Comparison of ENCODE assay signal across 18 cellular contexts in genomic region chr1:25011966-25012625, GRCh38.
DNase-seq lines count a peak whose midpoint lies in the region; ATAC-seq and TF ChIP-seq lines count a peak whose summit lies in the region.
"Had no signal": no experiment of that assay in that cellular context is flagged by ENCODE, and none has a peak within 500 bp of the region (broad histone marks: within the 10 kb centered on the region; RNA-seq: fewer than 3 reads in every experiment).

No MANE protein-coding gene starts in this region.

- H3K4me3 Mint-ChIP-seq in activated T-helper 2 cell treated with anti-CD3 and anti-CD28 coated beads, Interferon-gamma antibody, Interleukin-2, Interleukin-4, amounts not matched to agents 10 μg/mL and 5 μg/mL and 100 μg/mL, durations not matched to agents 14 hours and 24 hours and 36 hours (ENCODE audit: low read depth) = no peak overlapping the region
- no peak overlapping the region for H3K4me3 Mint-ChIP-seq in neural progenitor cell
- no peak overlapping the region for H3K4me3 Mint-ChIP-seq in activated T-helper 17 cell treated with anti-CD3 and anti-CD28 coated beads, Interleukin-2, amount 50 U/mL, for 72 hours
- H3K4me3 Mint-ChIP-seq: natural killer cell treated with Interleukin-12 subunit alpha and Interleukin-12 subunit beta and Interleukin-15 and Interleukin-18, amount 100 ng/mL, for 72 hours had no signal

- no peaks in the 10 kb centered on the region for H3K9me3 ChIP-seq in neural progenitor cell (ENCODE audit: low read depth)
- H3K9me3 ChIP-seq in esophagus squamous epithelium = no peaks in the 10 kb centered on the region
- H3K9me3 ChIP-seq: upper lobe of left lung had no signal

- intact Hi-C loops in activated T-helper 2 cell treated with anti-CD3 and anti-CD28 coated beads, Interferon-gamma antibody, Interleukin-2, Interleukin-4, amounts not matched to agents 10 μg/mL and 5 μg/mL and 100 μg/mL, durations not matched to agents 14 hours and 24 hours and 36 hours (cut with micrococcal nuclease) = no loop called here
- intact Hi-C loops in esophagus squamous epithelium (cut with DNase I) = no loop called here

- H4K20me1 ChIP-seq in neural progenitor cell (ENCODE audit: low read depth) = no peaks in the 10 kb centered on the region

- peak overlapping the region; percentile 85 for H2AFZ ChIP-seq in neural progenitor cell (replicated peaks)
- H2AFZ ChIP-seq: PC-9 had no signal

- H3K4me3 ChIP-seq in NB4 (ENCODE audit: low read depth, low read length) = no peak overlapping the region
- no peak overlapping the region for H3K4me3 ChIP-seq in neural progenitor cell
- no peak overlapping the region for H3K4me3 ChIP-seq in esophagus squamous epithelium
- H3K4me3 ChIP-seq: PC-9, upper lobe of left lung had no signal

- H3K27ac Mint-ChIP-seq in activated T-helper 2 cell treated with anti-CD3 and anti-CD28 coated beads, Interferon-gamma antibody, Interleukin-2, Interleukin-4, amounts not matched to agents 10 μg/mL and 5 μg/mL and 100 μg/mL, durations not matched to agents 14 hours and 24 hours and 36 hours = peak overlapping the region; percentile 69
- H3K27ac Mint-ChIP-seq in neural progenitor cell = no peak overlapping the region
- no peak overlapping the region for H3K27ac Mint-ChIP-seq in activated T-helper 17 cell treated with anti-CD3 and anti-CD28 coated beads, Interleukin-2, amount 50 U/mL, for 72 hours

- TF ChIP-seq POLR2A in NB4 (IDR thresholded peaks at IDR 0.05; ENCODE audit: extremely low read depth, insufficient read length) (no peak), esophagus squamous epithelium (IDR thresholded peaks at IDR 0.05) (no peak)

- no peaks in the 10 kb centered on the region for H3K79me2 ChIP-seq in neural progenitor cell (ENCODE audit: low read depth)

- H3K36me3 Mint-ChIP-seq in activated T-helper 2 cell treated with anti-CD3 and anti-CD28 coated beads, Interferon-gamma antibody, Interleukin-2, Interleukin-4, amounts not matched to agents 10 μg/mL and 5 μg/mL and 100 μg/mL, durations not matched to agents 14 hours and 24 hours and 36 hours (ENCODE audit: low read depth) = no peaks in the 10 kb centered on the region
- no peaks in the 10 kb centered on the region for H3K36me3 Mint-ChIP-seq in neural progenitor cell
- no peaks in the 10 kb centered on the region for H3K36me3 Mint-ChIP-seq in activated T-helper 17 cell treated with anti-CD3 and anti-CD28 coated beads, Interleukin-2, amount 50 U/mL, for 72 hours (ENCODE audit: low read depth)
- H3K36me3 Mint-ChIP-seq: natural killer cell treated with Interleukin-12 subunit alpha and Interleukin-12 subunit beta and Interleukin-15 and Interleukin-18, amount 100 ng/mL, for 72 hours had no signal

- H3K27ac ChIP-seq in neural progenitor cell = no peak overlapping the region
- no peak overlapping the region for H3K27ac ChIP-seq in esophagus squamous epithelium
- H3K27ac ChIP-seq: PC-9, upper lobe of left lung had no signal

- H3K9ac ChIP-seq in neural progenitor cell = no peak overlapping the region

- H3K4me1 ChIP-seq in neural progenitor cell (peaks cover 13% of the 10 kb centered on the region), esophagus squamous epithelium (peaks cover 4 to 8% (median 6%) of the 10 kb centered on the region in 3 donors)

- H3F3A ChIP-seq in neural progenitor cell (ENCODE audit: low read depth) = no peaks in the 10 kb centered on the region

- DNase-seq in NCI-H1436 (lab: John Stamatoyannopoulos, UW) = peak; percentile 20
- no peak for DNase-seq in NCI-H1436 treated with DMSO at 0.1 percent for 48 hours (lab: John Stamatoyannopoulos, UW)
- peak; percentile 61 for DNase-seq in NB4 (ENCODE audit: low read depth)
- no peak for DNase-seq in activated T-helper 2 cell treated with anti-CD3 and anti-CD28 coated beads, Interferon-gamma antibody, Interleukin-2, Interleukin-4, amounts not matched to agents 10 μg/mL and 5 μg/mL and 100 μg/mL, durations not matched to agents 14 hours and 24 hours and 36 hours (ENCODE audit: low spot score)
- DNase-seq in neural progenitor cell (ENCODE audit: low spot score) = no peak
- no peak for DNase-seq in esophagus squamous epithelium (lab: John Stamatoyannopoulos, UW)
- DNase-seq in mesenteric fat pad (ENCODE audit: low spot score) = no peak
- DNase-seq: activated CD4-positive, alpha-beta T cell treated with anti-CD3 and anti-CD28 coated beads for 4 hours; activated effector memory CD4-positive, alpha-beta T cell treated with anti-CD3 and anti-CD28 coated beads, Interleukin-2, amount 50 U/mL, for 16 hours; effector CD4-positive, alpha-beta T cell; MM.1S; NCI-H226; PC-9; stimulated activated CD8-positive, alpha-beta memory T cell treated with anti-CD3 and anti-CD28 coated beads, Interleukin-4, amount 100 ng/mL, for 48 hours; upper lobe of left lung had no signal

- ATAC-seq in activated T-helper 17 cell treated with anti-CD3 and anti-CD28 coated beads, Interleukin-2, amount 50 U/mL, for 72 hours (replicated peaks) = no peak
- ATAC-seq: natural killer cell treated with Interleukin-12 subunit alpha and Interleukin-12 subunit beta and Interleukin-15 and Interleukin-18, amount 100 ng/mL, for 72 hours; sciatic nerve had no signal

- H3K36me3 ChIP-seq in neural progenitor cell (no peaks in the 10 kb centered on the region), esophagus squamous epithelium (no peaks in the 10 kb centered on the region)
- H3K36me3 ChIP-seq: upper lobe of left lung had no signal

- 71% methylated on average over 7 to 10 of the region's 12 CpGs for WGBS in esophagus squamous epithelium, 2 donors

- TF ChIP-seq CTCF in NB4 (IDR thresholded peaks at IDR 0.05; ENCODE audit: low read depth, low read length) = no peak
- TF ChIP-seq CTCF in neural progenitor cell (IDR thresholded peaks at IDR 0.05) = no peak
- TF ChIP-seq CTCF in esophagus squamous epithelium (IDR thresholded peaks at IDR 0.05) = no peak

- peaks cover 43% of the 10 kb centered on the region for H3K4me1 Mint-ChIP-seq in activated T-helper 2 cell treated with anti-CD3 and anti-CD28 coated beads, Interferon-gamma antibody, Interleukin-2, Interleukin-4, amounts not matched to agents 10 μg/mL and 5 μg/mL and 100 μg/mL, durations not matched to agents 14 hours and 24 hours and 36 hours (ENCODE audit: low read depth)
- H3K4me1 Mint-ChIP-seq in neural progenitor cell = peaks cover 16% of the 10 kb centered on the region
- H3K4me1 Mint-ChIP-seq in activated T-helper 17 cell treated with anti-CD3 and anti-CD28 coated beads, Interleukin-2, amount 50 U/mL, for 72 hours = peaks cover under 1% of the 10 kb centered on the region

- H3K27me3 ChIP-seq in neural progenitor cell (no peaks in the 10 kb centered on the region), esophagus squamous epithelium (peaks cover 0 to 44% (median 0%) of the 10 kb centered on the region in 4 donors)
- H3K27me3 ChIP-seq: upper lobe of left lung had no signal

- H3K27me3 Mint-ChIP-seq in activated T-helper 2 cell treated with anti-CD3 and anti-CD28 coated beads, Interferon-gamma antibody, Interleukin-2, Interleukin-4, amounts not matched to agents 10 μg/mL and 5 μg/mL and 100 μg/mL, durations not matched to agents 14 hours and 24 hours and 36 hours (ENCODE audit: low read depth) = no peaks in the 10 kb centered on the region
- H3K27me3 Mint-ChIP-seq in neural progenitor cell (ENCODE audit: insufficient read depth, low read depth) = peaks cover 5% of the 10 kb centered on the region
- no peaks in the 10 kb centered on the region for H3K27me3 Mint-ChIP-seq in activated T-helper 17 cell treated with anti-CD3 and anti-CD28 coated beads, Interleukin-2, amount 50 U/mL, for 72 hours

- H3K4me2 ChIP-seq in neural progenitor cell = peak overlapping the region; percentile 10
- H3K4me2 ChIP-seq: PC-9 had no signal

- H3K9me3 Mint-ChIP-seq in activated T-helper 2 cell treated with anti-CD3 and anti-CD28 coated beads, Interferon-gamma antibody, Interleukin-2, Interleukin-4, amounts not matched to agents 10 μg/mL and 5 μg/mL and 100 μg/mL, durations not matched to agents 14 hours and 24 hours and 36 hours = peaks cover 14% of the 10 kb centered on the region
- no peaks in the 10 kb centered on the region for H3K9me3 Mint-ChIP-seq in neural progenitor cell
- no peaks in the 10 kb centered on the region for H3K9me3 Mint-ChIP-seq in activated T-helper 17 cell treated with anti-CD3 and anti-CD28 coated beads, Interleukin-2, amount 50 U/mL, for 72 hours
- H3K9me3 Mint-ChIP-seq: natural killer cell treated with Interleukin-12 subunit alpha and Interleukin-12 subunit beta and Interleukin-15 and Interleukin-18, amount 100 ng/mL, for 72 hours had no signal

Comparison
In these comparisons a context has a peak if more than half of its experiments do, and no peak if none do; other contexts are left out.
1. DNase-seq: peak in NCI-H1436 (single experiment) and NB4 (single experiment); none in NCI-H1436 treated with DMSO at 0.1 percent for 48 hours (single experiment), activated T-helper 2 cell treated with anti-CD3 and anti-CD28 coated beads, Interferon-gamma antibody, Interleukin-2, Interleukin-4, amounts not matched to agents 10 μg/mL and 5 μg/mL and 100 μg/mL, durations not matched to agents 14 hours and 24 hours and 36 hours (single experiment), neural progenitor cell (single experiment), esophagus squamous epithelium (single experiment) and mesenteric fat pad (single experiment).